Comparison of ENCODE assay signal across 15 cellular contexts in the genomic region with DNA sequence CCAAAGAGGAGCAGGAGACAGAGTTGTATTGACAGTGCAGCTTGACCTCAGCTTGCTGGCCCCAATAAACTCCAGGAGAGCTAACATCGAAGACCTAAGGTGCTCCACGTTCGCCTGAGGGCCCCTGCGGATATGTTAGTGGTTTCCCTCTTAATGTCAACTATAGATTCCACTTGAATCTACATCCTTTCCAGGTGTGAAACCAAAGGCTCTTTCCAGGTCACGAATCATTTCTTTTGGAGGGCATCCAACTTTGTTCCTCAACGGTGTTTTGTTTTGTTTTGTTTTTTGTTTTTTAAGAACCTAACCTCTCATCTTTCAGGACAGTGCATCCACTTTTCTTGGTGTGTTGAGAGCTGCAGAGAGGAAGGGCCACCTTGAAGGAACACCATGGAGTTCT.
DNase-seq lines count a peak whose midpoint lies in the region; ATAC-seq and TF ChIP-seq lines count a peak whose summit lies in the region.
"Had no signal": no experiment of that assay in that cellular context is flagged by ENCODE, and none has a peak within 500 bp of the region (broad histone marks: within the 10 kb centered on the region; RNA-seq: fewer than 3 reads in every experiment).

No MANE protein-coding gene starts in this region.

- no TSS peak for BruUV-seq in mammary epithelial cell (replicated peaks; lab: Mats Ljungman, UMichigan)

- H3K9me3 ChIP-seq in mammary epithelial cell (replicated peaks; ENCODE audit: insufficient read depth, low read length) (no peaks in the 10 kb centered on the region), osteoblast (ENCODE audit: low read depth, low read length) (no peaks in the 10 kb centered on the region)
- H3K9me3 ChIP-seq: upper lobe of right lung had no signal

- H2AFZ ChIP-seq in mammary epithelial cell (ENCODE audit: low read depth, low read length): no peak overlapping the region
- H2AFZ ChIP-seq in osteoblast (ENCODE audit: low read length): peak overlapping the region; percentile 55

- H3K79me2 ChIP-seq in mammary epithelial cell (ENCODE audit: insufficient read depth, low read length): no peaks in the 10 kb centered on the region
- H3K79me2 ChIP-seq in osteoblast (ENCODE audit: insufficient read depth, low read length): no peaks in the 10 kb centered on the region

- H3K4me3 Mint-ChIP-seq in stimulated activated effector memory CD8-positive, alpha-beta T cell treated with anti-CD3 and anti-CD28 coated beads, Interleukin-12 subunit alpha, Interleukin-12 subunit beta, amount 100 ng/mL, for 72 hours: no peak overlapping the region
- H3K4me3 Mint-ChIP-seq: dendritic cell treated with granulocyte-macrophage colony-stimulating factor and Interleukin-4, amounts not matched to agents 40 ng/mL and 50 ng/mL, for 4 days; neural crest cell had no signal

- H3K36me3 ChIP-seq in mammary epithelial cell (ENCODE audit: insufficient read depth, low read length): no peaks in the 10 kb centered on the region
- H3K36me3 ChIP-seq in osteoblast (ENCODE audit: insufficient read depth, low read length): no peaks in the 10 kb centered on the region
- H3K36me3 ChIP-seq: upper lobe of right lung had no signal

- H3K27me3 ChIP-seq in mammary epithelial cell (ENCODE audit: insufficient read depth, low read length) (peaks cover 2% of the 10 kb centered on the region), osteoblast (ENCODE audit: insufficient read depth, low read length) (no peaks in the 10 kb centered on the region)
- H3K27me3 ChIP-seq: upper lobe of right lung had no signal

- DNase-seq in NCI-H1417 (lab: John Stamatoyannopoulos, UW): peak; percentile 24 to 66 (median 39)
- no peak for DNase-seq in NCI-H1417 treated with DMSO at 0.1 percent for 48 hours (lab: John Stamatoyannopoulos, UW)
- peak; percentile 67 for DNase-seq in NCI-H1105 treated with DMSO at 0.1 percent for 48 hours (lab: John Stamatoyannopoulos, UW)
- no peak for DNase-seq in mammary epithelial cell
- no peak for DNase-seq in osteoblast (ENCODE audit: insufficient read length, low spot score, missing footprints)
- DNase-seq in amygdala (lab: John Stamatoyannopoulos, UW): no peak
- no peak for DNase-seq in SIG-M5 treated with dmso at 0.1 percent for 504 hours (lab: John Stamatoyannopoulos, UW; ENCODE audit: unreplicated experiment)
- no peak for DNase-seq in stimulated activated effector memory CD8-positive, alpha-beta T cell treated with anti-CD3 and anti-CD28 coated beads, Interleukin-12 subunit alpha, Interleukin-12 subunit beta, amount 100 ng/mL, for 72 hours (ENCODE audit: low spot score in 2 of 2)
- DNase-seq: activated CD8-positive, alpha-beta memory T cell treated with anti-CD3 and anti-CD28 coated beads, Interleukin-2, amount 50 U/mL, for 48 hours; kidney glomerular epithelial cell; upper lobe of right lung had no signal

- no peaks in the 10 kb centered on the region for H3K36me3 Mint-ChIP-seq in stimulated activated effector memory CD8-positive, alpha-beta T cell treated with anti-CD3 and anti-CD28 coated beads, Interleukin-12 subunit alpha, Interleukin-12 subunit beta, amount 100 ng/mL, for 72 hours

- in situ Hi-C loops in mammary epithelial cell (cut with MboI; ENCODE audit: low sequenced_read_pairs in 2 of 2): no loop called here

- peaks cover 39% of the 10 kb centered on the region for H3K4me1 Mint-ChIP-seq in stimulated activated effector memory CD8-positive, alpha-beta T cell treated with anti-CD3 and anti-CD28 coated beads, Interleukin-12 subunit alpha, Interleukin-12 subunit beta, amount 100 ng/mL, for 72 hours

- ATAC-seq in stimulated activated effector memory CD8-positive, alpha-beta T cell treated with anti-CD3 and anti-CD28 coated beads, Interleukin-12 subunit alpha, Interleukin-12 subunit beta, amount 100 ng/mL, for 72 hours: no peak
- ATAC-seq: K562 had no signal

- H3K4me3 ChIP-seq in mammary epithelial cell (replicated peaks in 1 of 3; ENCODE audit: insufficient read depth in 1 of 3, low read depth in 2 of 3, low read length in 3 of 3) (no peak overlapping the region), osteoblast (ENCODE audit: insufficient read depth, low read length) (no peak overlapping the region)
- H3K4me3 ChIP-seq: K562, upper lobe of right lung had no signal

- dilution Hi-C loops in mammary epithelial cell (cut with HindIII; ENCODE audit: low sequenced_read_pairs): no loop called here

- CTCF ChIA-PET in mammary epithelial cell (lab: Charles Lee; ENCODE audit: low non-redundant PET): no interaction called here

- 0% methylated on average over 4 of the region's 6 CpGs for WGBS in mammary epithelial cell (ENCODE audit: low coverage, missing lambda C conversion rate)

- no peak for TF ChIP-seq CTCF in mammary epithelial cell (conservative IDR thresholded peaks at IDR 0.05 in 1 of 2, IDR thresholded peaks at IDR 0.05 in 1 of 2; ENCODE audit: extremely low read depth in 1 of 2, insufficient read depth in 1 of 2, low read depth in 1 of 2, low read length in 2 of 2)
- no peak for TF ChIP-seq CTCF in osteoblast (IDR thresholded peaks at IDR 0.05; ENCODE audit: extremely low read depth, low read depth, low read length)

- H3K9ac ChIP-seq in mammary epithelial cell (ENCODE audit: insufficient read depth, low read length): no peak overlapping the region

- H3K4me2 ChIP-seq in mammary epithelial cell (ENCODE audit: insufficient read depth, low read depth, low read length) (peak overlapping the region; percentile 23), osteoblast (ENCODE audit: insufficient read depth, low read length) (peak overlapping the region; percentile 40)

- intact Hi-C loops in mammary epithelial cell (cut with micrococcal nuclease): loop anchor here (10.0 kb wide), 1 partner anchor 1908 kb away; no protein-coding TSS in a partner anchor

- H3K4me1 ChIP-seq in mammary epithelial cell (ENCODE audit: insufficient read depth, low read length) (peaks cover 25% of the 10 kb centered on the region), osteoblast (ENCODE audit: insufficient read depth, low read length) (peaks cover 53% of the 10 kb centered on the region)

- no peak overlapping the region for H3K27ac Mint-ChIP-seq in stimulated activated effector memory CD8-positive, alpha-beta T cell treated with anti-CD3 and anti-CD28 coated beads, Interleukin-12 subunit alpha, Interleukin-12 subunit beta, amount 100 ng/mL, for 72 hours
- H3K27ac Mint-ChIP-seq: dendritic cell treated with granulocyte-macrophage colony-stimulating factor and Interleukin-4, amounts not matched to agents 40 ng/mL and 50 ng/mL, for 4 days had no signal

- H4K20me1 ChIP-seq in mammary epithelial cell (ENCODE audit: insufficient read depth, low read length) (no peaks in the 10 kb centered on the region), osteoblast (ENCODE audit: insufficient read depth, low read length) (no peaks in the 10 kb centered on the region)

- H3K9me3 Mint-ChIP-seq in stimulated activated effector memory CD8-positive, alpha-beta T cell treated with anti-CD3 and anti-CD28 coated beads, Interleukin-12 subunit alpha, Interleukin-12 subunit beta, amount 100 ng/mL, for 72 hours: no peaks in the 10 kb centered on the region
- H3K9me3 Mint-ChIP-seq: dendritic cell treated with granulocyte-macrophage colony-stimulating factor and Interleukin-4, amounts not matched to agents 40 ng/mL and 50 ng/mL, for 4 days; neural crest cell had no signal

- H3K27ac ChIP-seq in mammary epithelial cell (ENCODE audit: insufficient read depth, low read depth, low read length): no peak overlapping the region
- H3K27ac ChIP-seq in osteoblast (ENCODE audit: low read depth, low read length): peak overlapping the region; percentile 80
- H3K27ac ChIP-seq: upper lobe of right lung, VCaP had no signal

Comparison
In these comparisons a context has a peak if more than half of its experiments do, and no peak if none do; other contexts are left out.
1. DNase-seq: peak in NCI-H1417 (3 of 3) and NCI-H1105 treated with DMSO at 0.1 percent for 48 hours (single experiment); none in NCI-H1417 treated with DMSO at 0.1 percent for 48 hours (single experiment), mammary epithelial cell (single experiment), osteoblast (single experiment), amygdala (0 of 56), SIG-M5 treated with dmso at 0.1 percent for 504 hours (single experiment) and stimulated activated effector memory CD8-positive, alpha-beta T cell treated with anti-CD3 and anti-CD28 coated beads, Interleukin-12 subunit alpha, Interleukin-12 subunit beta, amount 100 ng/mL, for 72 hours (0 of 2).